6 cellular contexts compared by ENCODE assay signal in genomic region chr4:25528391-25528790, GRCh38.
"Had no signal": no experiment of that assay in that cellular context is flagged by ENCODE, and none has a peak within 500 bp of the region (broad histone marks: within the 10 kb centered on the region; RNA-seq: fewer than 3 reads in every experiment).

No MANE protein-coding gene starts in this region.

- FAIRE-seq: HTR-8/SVneo, K562 had no signal

- DNase-seq: IMR-90, KBM-7, KG1 had no signal

- ATAC-seq: K562 had no signal

- H3K27ac ChIP-seq: HL-60 had no signal

- H3K4me3 ChIP-seq: K562 had no signal
